ENCODE assay signal across 25 cellular contexts in genomic region chr5:175238326-175238725, GRCh38.
"Had no signal": no experiment of that assay in that cellular context is flagged by ENCODE, and none has a peak within 500 bp of the region (broad histone marks: within the 10 kb centered on the region; RNA-seq: fewer than 3 reads in every experiment).

No MANE protein-coding gene starts in this region.

- H3K4me3 ChIP-seq: stomach, suprapubic skin, testis, thoracic aorta, thyroid gland, tibial artery, tibial nerve, transverse colon, upper lobe of left lung, upper lobe of right lung, uterus, vagina had no signal

- H3K4me1 ChIP-seq: stomach, suprapubic skin, testis, thyroid gland, tibial nerve, transverse colon, upper lobe of left lung, upper lobe of right lung, uterus, vagina had no signal

- FAIRE-seq: urothelium cell line had no signal

- DNase-seq: stimulated activated CD4-positive, alpha-beta T cell treated with anti-CD3 and anti-CD28 coated beads, Interleukin-2, amount 100 ng/mL, for 48 hours; stimulated activated CD4-positive, alpha-beta T cell treated with anti-CD3 and anti-CD28 coated beads, Interleukin-4, amount 100 ng/mL, for 1 hour; stimulated activated CD4-positive, alpha-beta T cell treated with anti-CD3 and anti-CD28 coated beads, Interleukin-4, amount 100 ng/mL, for 24 hours; stimulated activated CD4-positive, alpha-beta T cell treated with anti-CD3 and anti-CD28 coated beads, Interleukin-4, amount 100 ng/mL, for 4 hours; stimulated activated CD8-positive, alpha-beta memory T cell treated with anti-CD3 and anti-CD28 coated beads, Interleukin-4, amount 100 ng/mL, for 48 hours; stimulated activated naive B cell treated with anti-CD40 and anti-IgM and Interleukin-4, amounts not matched to agents 10 μg/mL and 1 μg/mL and 100 μg/mL, for 72 hours; stimulated activated naive CD4-positive, alpha-beta T cell; stimulated activated naive CD4-positive, alpha-beta T cell treated with Interleukin-2 at 50 U/mL for 16 hours; stimulated activated naive CD8-positive, alpha-beta T cell treated with anti-CD3 and anti-CD28 coated beads, Interleukin-15, amount 100 ng/mL, for 72 hours; stimulated activated naive CD8-positive, alpha-beta T cell treated with anti-CD3 and anti-CD28 coated beads, Interleukin-15, Interleukin-2, amounts not matched to agents 100 U/mL and 50 U/mL, for 24 hours; stomach; substantia nigra; testis; thyroid gland; tibial artery; transverse colon; trophoblast cell; upper lobe of left lung; upper lobe of right lung; uterus had no signal

- H3K9me3 ChIP-seq: stomach, suprapubic skin, testis, thoracic aorta, thyroid gland, tibial artery, tibial nerve, transverse colon, upper lobe of left lung, upper lobe of right lung, uterus, vagina had no signal

- H3K27me3 ChIP-seq: stomach, suprapubic skin, testis, thyroid gland, tibial artery, tibial nerve, transverse colon, upper lobe of left lung, upper lobe of right lung, uterus, vagina had no signal

- H3K36me3 ChIP-seq: stomach, suprapubic skin, thoracic aorta, thyroid gland, tibial artery, tibial nerve, transverse colon, upper lobe of left lung, upper lobe of right lung, uterus, vagina had no signal

- H3K27ac ChIP-seq: stomach, suprapubic skin, testis, thoracic aorta, thyroid gland, tibial artery, tibial nerve, transverse colon, upper lobe of left lung, upper lobe of right lung, uterus, vagina had no signal
